ENCODE assay signal across 21 cellular contexts in genomic region chr5:175849153-175849552, GRCh38. TPM values are rescaled to one million over a fixed set of nuclear protein-coding genes. Genes with fewer than 3 reads are reported as not detected.
DNase-seq lines count a peak whose midpoint lies in the region; ATAC-seq, FAIRE-seq and TF ChIP-seq lines count a peak whose summit lies in the region.
"Had no signal": no experiment of that assay in that cellular context is flagged by ENCODE, and none has a peak within 500 bp of the region (broad histone marks: within the 10 kb centered on the region; RNA-seq: fewer than 3 reads in every experiment).

No MANE protein-coding gene starts in this region.

- ATAC-seq in left lobe of liver (peak; percentile 77), right lobe of liver (peak; percentile 37 to 81 (median 53))

- no peak overlapping the region for H3K4me3 ChIP-seq in right lobe of liver
- H3K4me3 ChIP-seq: BLaER1 treated with 17β-estradiol and CSF1 and Interleukin-3, amounts not matched to agents 10 nM and 100 nM; HAP-1 had no signal

- no peaks in the 10 kb centered on the region for H3K27me3 ChIP-seq in right lobe of liver
- H3K27me3 ChIP-seq: BLaER1 treated with 17β-estradiol and CSF1 and Interleukin-3, amounts not matched to agents 10 nM and 100 nM had no signal

- H3K27ac ChIP-seq in right lobe of liver = peak overlapping the region in 1 of 3 donors; percentile 43
- H3K27ac ChIP-seq: BLaER1 treated with 17β-estradiol and CSF1 and Interleukin-3, amounts not matched to agents 10 nM and 100 nM had no signal

- DNase-seq in HTR-8/SVneo (ENCODE audit: insufficient read length, low spot score) = no peak
- DNase-seq in left lobe of liver (ENCODE audit: low spot score) = no peak
- peak in 1 of 3 donors; percentile 71 for DNase-seq in right lobe of liver
- DNase-seq in amniotic stem cell (lab: John Stamatoyannopoulos, UW) = no peak
- DNase-seq in glomerular visceral epithelial cell (ENCODE audit: extremely low spot score) = no peak
- DNase-seq in SKM-1 treated with dmso at 0.1 percent for 144 hours (lab: John Stamatoyannopoulos, UW; ENCODE audit: unreplicated experiment) = no peak
- DNase-seq: Calu3; CD4-positive, alpha-beta memory T cell; COR-L47; DMS53; DMS79 treated with DMSO at 0.1 percent for 48 hours; GOT3; HFFc6 had no signal

- H3K36me3 ChIP-seq in right lobe of liver = no peaks in the 10 kb centered on the region
- H3K36me3 ChIP-seq: BLaER1 treated with 17β-estradiol and CSF1 and Interleukin-3, amounts not matched to agents 10 nM and 100 nM; HAP-1 had no signal

- intact Hi-C loops in right lobe of liver (cut with DNase I) = no loop called here

- no peak for TF ChIP-seq POLR2A in right lobe of liver (IDR thresholded peaks at IDR 0.05)

- WGBS in right lobe of liver (ENCODE audit: insufficient coverage, low coverage, low lambda C conversion rate, missing lambda C conversion rate) = 60% methylated on average over 1 of the region's 6 CpGs

- H3K9me3 ChIP-seq in right lobe of liver = no peaks in the 10 kb centered on the region
- H3K9me3 ChIP-seq: BLaER1 treated with 17β-estradiol and CSF1 and Interleukin-3, amounts not matched to agents 10 nM and 100 nM; HAP-1 had no signal

- FAIRE-seq in HTR-8/SVneo (lab: Jason Lieb, UNC) = peak; percentile 78
- FAIRE-seq: GM12892, H54 had no signal

- peaks cover 0 to 14% (median 0%) of the 10 kb centered on the region in 4 donors for H3K4me1 ChIP-seq in right lobe of liver
- H3K4me1 ChIP-seq: HAP-1 had no signal

- no peak for TF ChIP-seq CTCF in right lobe of liver (IDR thresholded peaks at IDR 0.05)

RNA-seq across cellular contexts. Expression of gene CPLX2, which starts 22.2 kb away (rescaled TPM):
- not detected for total RNA-seq in left lobe of liver
- total RNA-seq in right lobe of liver = under 1 TPM in 2 of 6 experiments, not detected in 4; 0.18 to 0.56 TPM
- total RNA-seq: A172; B cell; Calu3; CD4-positive, alpha-beta memory T cell; Daoy; G401; HFFc6 had no signal
